Comparison of ENCODE assay signal across 1 cellular context in genomic region chr20:5835234-5835845, GRCh38.
A peak's percentile ranks its signal among the peaks of the same experiment; 100 is the strongest.
TF ChIP-seq lines count a peak whose summit lies in the region.

No MANE protein-coding gene starts in this region.

TF ChIP-seq in HepG2, 621 proteins besides CTCF, POLR2A, EP300 and RAD21 (continued from another document and continues in another):
- TF ChIP-seq, protein P1, sequence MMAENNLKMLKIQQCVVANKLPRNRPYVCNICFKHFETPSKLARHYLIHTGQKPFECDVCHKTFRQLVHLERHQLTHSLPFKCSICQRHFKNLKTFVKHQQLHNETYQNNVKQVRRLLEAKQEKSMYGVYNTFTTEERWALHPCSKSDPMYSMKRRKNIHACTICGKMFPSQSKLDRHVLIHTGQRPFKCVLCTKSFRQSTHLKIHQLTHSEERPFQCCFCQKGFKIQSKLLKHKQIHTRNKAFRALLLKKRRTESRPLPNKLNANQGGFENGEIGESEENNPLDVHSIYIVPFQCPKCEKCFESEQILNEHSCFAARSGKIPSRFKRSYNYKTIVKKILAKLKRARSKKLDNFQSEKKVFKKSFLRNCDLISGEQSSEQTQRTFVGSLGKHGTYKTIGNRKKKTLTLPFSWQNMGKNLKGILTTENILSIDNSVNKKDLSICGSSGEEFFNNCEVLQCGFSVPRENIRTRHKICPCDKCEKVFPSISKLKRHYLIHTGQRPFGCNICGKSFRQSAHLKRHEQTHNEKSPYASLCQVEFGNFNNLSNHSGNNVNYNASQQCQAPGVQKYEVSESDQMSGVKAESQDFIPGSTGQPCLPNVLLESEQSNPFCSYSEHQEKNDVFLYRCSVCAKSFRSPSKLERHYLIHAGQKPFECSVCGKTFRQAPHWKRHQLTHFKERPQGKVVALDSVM (CRISPR knock-in tag; IDR thresholded peaks at IDR 0.05): no peak
- TF ChIP-seq ZNF75D (CRISPR knock-in tag; IDR thresholded peaks at IDR 0.05; ENCODE audit: borderline replicate concordance) (no peak), ZNF343 (CRISPR knock-in tag; IDR thresholded peaks at IDR 0.05) (no peak), CENPT (CRISPR knock-in tag; IDR thresholded peaks at IDR 0.05; ENCODE audit: low read depth) (no peak), MIER2 (CRISPR knock-in tag; IDR thresholded peaks at IDR 0.05) (no peak), TP53 (CRISPR knock-in tag; conservative IDR thresholded peaks at IDR 0.05) (no peak), PHB2 (IDR thresholded peaks at IDR 0.05; ENCODE audit: partially characterized antibody) (no peak), TCF7L2 (IDR thresholded peaks at IDR 0.05; ENCODE audit: low read depth, low read length) (no peak), NFIC (IDR thresholded peaks at IDR 0.05; ENCODE audit: low read length) (peak; percentile 49; the same call in 1 of the 2 replicates), SOX5 (CRISPR knock-in tag; IDR thresholded peaks at IDR 0.05; ENCODE audit: borderline replicate concordance) (0 out of 2 replicates have a peak, but pooled peaks have one; percentile 18), ZNF564 (CRISPR knock-in tag; IDR thresholded peaks at IDR 0.05) (no peak), NCOA5 (CRISPR knock-in tag; IDR thresholded peaks at IDR 0.05) (no peak), ARID5B (CRISPR knock-in tag; IDR thresholded peaks at IDR 0.05) (peak; percentile 70), NFKBIZ (CRISPR knock-in tag; IDR thresholded peaks at IDR 0.05) (no peak), ZMYM2 (CRISPR knock-in tag; IDR thresholded peaks at IDR 0.05) (no peak), PAX8 (CRISPR knock-in tag; IDR thresholded peaks at IDR 0.05; ENCODE audit: borderline replicate concordance) (no peak), ASH2L (IDR thresholded peaks at IDR 0.05; ENCODE audit: insufficient read length, low read depth, low read length) (no peak), ZSCAN22 (CRISPR knock-in tag; IDR thresholded peaks at IDR 0.05) (no peak), ATF6 (CRISPR knock-in tag; conservative IDR thresholded peaks at IDR 0.05) (no peak), KMT2B (CRISPR knock-in tag; IDR thresholded peaks at IDR 0.05) (no peak), TCF7 (IDR thresholded peaks at IDR 0.05; ENCODE audit: low read depth) (peak; percentile 25; the same call in 1 of the 2 replicates), ZIK1 (CRISPR knock-in tag; IDR thresholded peaks at IDR 0.05; ENCODE audit: borderline replicate concordance, low read depth) (no peak), RBFOX2 (IDR thresholded peaks at IDR 0.05; ENCODE audit: low read depth, low read length) (no peak), MAF1 (CRISPR knock-in tag; IDR thresholded peaks at IDR 0.05; ENCODE audit: borderline replicate concordance) (no peak), IKZF4 (CRISPR knock-in tag; IDR thresholded peaks at IDR 0.05; ENCODE audit: borderline replicate concordance, low read depth, not compliant biosample characterization) (no peak), ETV6 (CRISPR knock-in tag; conservative IDR thresholded peaks at IDR 0.05) (no peak), SP140L (CRISPR knock-in tag; IDR thresholded peaks at IDR 0.05; ENCODE audit: borderline replicate concordance) (no peak), GLI4 (CRISPR knock-in tag; IDR thresholded peaks at IDR 0.05; ENCODE audit: borderline replicate concordance) (no peak), ZFP90 (CRISPR knock-in tag; IDR thresholded peaks at IDR 0.05; ENCODE audit: borderline replicate concordance) (no peak), NR3C1 (CRISPR knock-in tag; IDR thresholded peaks at IDR 0.05) (no peak), MYPOP (CRISPR knock-in tag; IDR thresholded peaks at IDR 0.05) (no peak), NR2F6 (IDR thresholded peaks at IDR 0.05) (peak; percentile 47; the same call in 1 of the 2 replicates), NR2F6 (CRISPR knock-in tag; IDR thresholded peaks at IDR 0.05) (peak; percentile 50; the same call in 1 of the 2 replicates), TEAD3 (CRISPR knock-in tag; optimal IDR thresholded peaks at IDR 0.05; ENCODE audit: borderline replicate concordance) (no peak), ZNF839 (CRISPR knock-in tag; IDR thresholded peaks at IDR 0.05; ENCODE audit: borderline replicate concordance) (no peak), YEATS2 (CRISPR knock-in tag; IDR thresholded peaks at IDR 0.05; ENCODE audit: borderline replicate concordance) (no peak), ZNF274 (CRISPR knock-in tag; IDR thresholded peaks at IDR 0.05) (no peak), SRY (CRISPR knock-in tag; IDR thresholded peaks at IDR 0.05) (no peak), TBL1XR1 (IDR thresholded peaks at IDR 0.05; ENCODE audit: borderline replicate concordance, low read length, partially characterized antibody) (no peak), ZNF660 (CRISPR knock-in tag; IDR thresholded peaks at IDR 0.05; ENCODE audit: borderline replicate concordance, low read depth) (no peak)
- TF ChIP-seq, protein P2, sequence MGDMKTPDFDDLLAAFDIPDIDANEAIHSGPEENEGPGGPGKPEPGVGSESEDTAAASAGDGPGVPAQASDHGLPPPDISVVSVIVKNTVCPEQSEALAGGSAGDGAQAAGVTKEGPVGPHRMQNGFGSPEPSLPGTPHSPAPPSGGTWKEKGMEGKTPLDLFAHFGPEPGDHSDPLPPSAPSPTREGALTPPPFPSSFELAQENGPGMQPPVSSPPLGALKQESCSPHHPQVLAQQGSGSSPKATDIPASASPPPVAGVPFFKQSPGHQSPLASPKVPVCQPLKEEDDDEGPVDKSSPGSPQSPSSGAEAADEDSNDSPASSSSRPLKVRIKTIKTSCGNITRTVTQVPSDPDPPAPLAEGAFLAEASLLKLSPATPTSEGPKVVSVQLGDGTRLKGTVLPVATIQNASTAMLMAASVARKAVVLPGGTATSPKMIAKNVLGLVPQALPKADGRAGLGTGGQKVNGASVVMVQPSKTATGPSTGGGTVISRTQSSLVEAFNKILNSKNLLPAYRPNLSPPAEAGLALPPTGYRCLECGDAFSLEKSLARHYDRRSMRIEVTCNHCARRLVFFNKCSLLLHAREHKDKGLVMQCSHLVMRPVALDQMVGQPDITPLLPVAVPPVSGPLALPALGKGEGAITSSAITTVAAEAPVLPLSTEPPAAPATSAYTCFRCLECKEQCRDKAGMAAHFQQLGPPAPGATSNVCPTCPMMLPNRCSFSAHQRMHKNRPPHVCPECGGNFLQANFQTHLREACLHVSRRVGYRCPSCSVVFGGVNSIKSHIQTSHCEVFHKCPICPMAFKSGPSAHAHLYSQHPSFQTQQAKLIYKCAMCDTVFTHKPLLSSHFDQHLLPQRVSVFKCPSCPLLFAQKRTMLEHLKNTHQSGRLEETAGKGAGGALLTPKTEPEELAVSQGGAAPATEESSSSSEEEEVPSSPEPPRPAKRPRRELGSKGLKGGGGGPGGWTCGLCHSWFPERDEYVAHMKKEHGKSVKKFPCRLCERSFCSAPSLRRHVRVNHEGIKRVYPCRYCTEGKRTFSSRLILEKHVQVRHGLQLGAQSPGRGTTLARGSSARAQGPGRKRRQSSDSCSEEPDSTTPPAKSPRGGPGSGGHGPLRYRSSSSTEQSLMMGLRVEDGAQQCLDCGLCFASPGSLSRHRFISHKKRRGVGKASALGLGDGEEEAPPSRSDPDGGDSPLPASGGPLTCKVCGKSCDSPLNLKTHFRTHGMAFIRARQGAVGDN (CRISPR knock-in tag; IDR thresholded peaks at IDR 0.05): 0 out of 2 replicates have a peak, but pooled peaks have one; percentile 16
- TF ChIP-seq, protein P3, sequence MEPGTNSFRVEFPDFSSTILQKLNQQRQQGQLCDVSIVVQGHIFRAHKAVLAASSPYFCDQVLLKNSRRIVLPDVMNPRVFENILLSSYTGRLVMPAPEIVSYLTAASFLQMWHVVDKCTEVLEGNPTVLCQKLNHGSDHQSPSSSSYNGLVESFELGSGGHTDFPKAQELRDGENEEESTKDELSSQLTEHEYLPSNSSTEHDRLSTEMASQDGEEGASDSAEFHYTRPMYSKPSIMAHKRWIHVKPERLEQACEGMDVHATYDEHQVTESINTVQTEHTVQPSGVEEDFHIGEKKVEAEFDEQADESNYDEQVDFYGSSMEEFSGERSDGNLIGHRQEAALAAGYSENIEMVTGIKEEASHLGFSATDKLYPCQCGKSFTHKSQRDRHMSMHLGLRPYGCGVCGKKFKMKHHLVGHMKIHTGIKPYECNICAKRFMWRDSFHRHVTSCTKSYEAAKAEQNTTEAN (CRISPR knock-in tag; conservative IDR thresholded peaks at IDR 0.05): no peak
- TF ChIP-seq, protein P4, sequence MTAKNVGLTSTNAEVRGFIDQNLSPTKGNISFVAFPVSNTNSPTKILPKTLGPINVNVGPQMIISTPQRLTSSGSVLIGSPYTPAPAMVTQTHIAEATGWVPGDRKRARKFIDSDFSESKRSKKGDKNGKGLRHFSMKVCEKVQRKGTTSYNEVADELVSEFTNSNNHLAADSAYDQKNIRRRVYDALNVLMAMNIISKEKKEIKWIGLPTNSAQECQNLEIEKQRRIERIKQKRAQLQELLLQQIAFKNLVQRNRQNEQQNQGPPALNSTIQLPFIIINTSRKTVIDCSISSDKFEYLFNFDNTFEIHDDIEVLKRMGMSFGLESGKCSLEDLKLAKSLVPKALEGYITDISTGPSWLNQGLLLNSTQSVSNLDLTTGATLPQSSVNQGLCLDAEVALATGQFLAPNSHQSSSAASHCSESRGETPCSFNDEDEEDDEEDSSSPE (CRISPR knock-in tag; IDR thresholded peaks at IDR 0.05): no peak
- TF ChIP-seq, protein P5, sequence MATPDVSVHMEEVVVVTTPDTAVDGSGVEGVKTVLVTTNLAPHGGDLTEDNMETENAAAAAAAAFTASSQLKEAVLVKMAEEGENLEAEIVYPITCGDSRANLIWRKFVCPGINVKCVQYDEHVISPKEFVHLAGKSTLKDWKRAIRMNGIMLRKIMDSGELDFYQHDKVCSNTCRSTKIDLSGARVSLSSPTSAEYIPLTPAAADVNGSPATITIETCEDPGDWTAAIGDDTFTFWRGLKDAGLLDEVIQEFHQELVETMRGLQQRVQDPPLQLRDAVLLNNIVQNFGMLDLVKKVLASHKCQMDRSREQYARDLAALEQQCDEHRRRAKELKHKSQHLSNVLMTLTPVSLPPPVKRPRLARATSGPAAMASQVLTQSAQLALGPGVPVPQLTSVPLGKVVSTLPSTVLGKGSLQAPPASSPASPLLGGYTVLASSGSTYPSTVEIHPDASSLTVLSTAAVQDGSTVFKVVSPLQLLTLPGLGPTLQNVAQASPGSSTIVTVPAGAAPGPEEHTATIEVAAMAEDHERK (CRISPR knock-in tag; IDR thresholded peaks at IDR 0.05; ENCODE audit: low read depth): no peak
- TF ChIP-seq, protein P6, sequence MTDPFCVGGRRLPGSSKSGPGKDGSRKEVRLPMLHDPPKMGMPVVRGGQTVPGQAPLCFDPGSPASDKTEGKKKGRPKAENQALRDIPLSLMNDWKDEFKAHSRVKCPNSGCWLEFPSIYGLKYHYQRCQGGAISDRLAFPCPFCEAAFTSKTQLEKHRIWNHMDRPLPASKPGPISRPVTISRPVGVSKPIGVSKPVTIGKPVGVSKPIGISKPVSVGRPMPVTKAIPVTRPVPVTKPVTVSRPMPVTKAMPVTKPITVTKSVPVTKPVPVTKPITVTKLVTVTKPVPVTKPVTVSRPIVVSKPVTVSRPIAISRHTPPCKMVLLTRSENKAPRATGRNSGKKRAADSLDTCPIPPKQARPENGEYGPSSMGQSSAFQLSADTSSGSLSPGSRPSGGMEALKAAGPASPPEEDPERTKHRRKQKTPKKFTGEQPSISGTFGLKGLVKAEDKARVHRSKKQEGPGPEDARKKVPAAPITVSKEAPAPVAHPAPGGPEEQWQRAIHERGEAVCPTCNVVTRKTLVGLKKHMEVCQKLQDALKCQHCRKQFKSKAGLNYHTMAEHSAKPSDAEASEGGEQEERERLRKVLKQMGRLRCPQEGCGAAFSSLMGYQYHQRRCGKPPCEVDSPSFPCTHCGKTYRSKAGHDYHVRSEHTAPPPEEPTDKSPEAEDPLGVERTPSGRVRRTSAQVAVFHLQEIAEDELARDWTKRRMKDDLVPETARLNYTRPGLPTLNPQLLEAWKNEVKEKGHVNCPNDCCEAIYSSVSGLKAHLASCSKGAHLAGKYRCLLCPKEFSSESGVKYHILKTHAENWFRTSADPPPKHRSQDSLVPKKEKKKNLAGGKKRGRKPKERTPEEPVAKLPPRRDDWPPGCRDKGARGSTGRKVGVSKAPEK (CRISPR knock-in tag; IDR thresholded peaks at IDR 0.05; ENCODE audit: borderline replicate concordance): no peak
